ENCODE assay signal across 1 cellular context in the genomic region with DNA sequence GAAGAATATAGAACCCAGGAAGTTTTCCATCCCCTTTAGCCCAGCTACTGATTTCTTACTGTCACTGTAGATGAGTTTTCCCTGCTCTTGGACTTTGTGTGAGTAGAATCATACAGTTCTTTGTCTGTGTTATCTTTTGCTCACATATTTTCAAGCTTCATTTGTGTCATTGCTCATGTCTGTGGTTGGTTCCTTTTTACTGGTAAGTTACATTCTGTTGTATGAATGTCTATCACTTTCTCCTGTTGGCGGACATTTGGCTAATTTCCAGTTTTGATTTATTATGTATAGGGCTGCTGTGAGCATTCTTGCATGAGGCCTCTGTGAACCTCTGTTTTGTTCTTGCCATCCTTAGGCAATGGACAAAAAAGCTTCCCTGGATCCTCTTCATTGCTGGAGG.
TF ChIP-seq lines count a peak whose summit lies in the region.

No MANE protein-coding gene starts in this region.

TF ChIP-seq in K562, 482 proteins besides CTCF, POLR2A, EP300 and RAD21 (continued from another document):
- TF ChIP-seq TCF3 (CRISPR knock-in tag; IDR thresholded peaks at IDR 0.05) (peak; percentile 68), PHF8 (IDR thresholded peaks at IDR 0.05; ENCODE audit: borderline replicate concordance, low read length) (no peak), WHSC1 (IDR thresholded peaks at IDR 0.05; ENCODE audit: low read length) (no peak), EWSR1 (IDR thresholded peaks at IDR 0.05; ENCODE audit: borderline replicate concordance, low read depth, partially characterized antibody) (no peak), ZNF444 (CRISPR knock-in tag; IDR thresholded peaks at IDR 0.05) (no peak), SMARCA4 (IDR thresholded peaks at IDR 0.05) (peak; percentile 23; the same call in 1 of the 2 replicates), NFIC (IDR thresholded peaks at IDR 0.05) (peak; percentile 86), HIVEP1 (CRISPR knock-in tag; IDR thresholded peaks at IDR 0.05) (no peak), ZNF121 (CRISPR knock-in tag; conservative IDR thresholded peaks at IDR 0.05) (no peak), SOX6 (IDR thresholded peaks at IDR 0.05) (peak; percentile 71), PRMT5 (CRISPR knock-in tag; IDR thresholded peaks at IDR 0.05) (no peak), KLF16 (IDR thresholded peaks at IDR 0.05) (no peak), CBFA2T3 (IDR thresholded peaks at IDR 0.05) (peak; percentile 73), ELF4 (CRISPR knock-in tag; IDR thresholded peaks at IDR 0.05) (no peak), DPF2 (IDR thresholded peaks at IDR 0.05) (peak; percentile 44; the same call in 1 of the 2 replicates), DIDO1 (tag; IDR thresholded peaks at IDR 0.05; ENCODE audit: low read depth) (no peak), TRIM24 (IDR thresholded peaks at IDR 0.05) (no peak), NFATC3 (IDR thresholded peaks at IDR 0.05) (no peak), BACH1 (tag; IDR thresholded peaks at IDR 0.05) (no peak), PHTF2 (CRISPR knock-in tag; IDR thresholded peaks at IDR 0.05) (no peak)
- TF ChIP-seq, protein P1, sequence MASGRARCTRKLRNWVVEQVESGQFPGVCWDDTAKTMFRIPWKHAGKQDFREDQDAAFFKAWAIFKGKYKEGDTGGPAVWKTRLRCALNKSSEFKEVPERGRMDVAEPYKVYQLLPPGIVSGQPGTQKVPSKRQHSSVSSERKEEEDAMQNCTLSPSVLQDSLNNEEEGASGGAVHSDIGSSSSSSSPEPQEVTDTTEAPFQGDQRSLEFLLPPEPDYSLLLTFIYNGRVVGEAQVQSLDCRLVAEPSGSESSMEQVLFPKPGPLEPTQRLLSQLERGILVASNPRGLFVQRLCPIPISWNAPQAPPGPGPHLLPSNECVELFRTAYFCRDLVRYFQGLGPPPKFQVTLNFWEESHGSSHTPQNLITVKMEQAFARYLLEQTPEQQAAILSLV (tag; IDR thresholded peaks at IDR 0.05), result no peak
- TF ChIP-seq, protein P2, sequence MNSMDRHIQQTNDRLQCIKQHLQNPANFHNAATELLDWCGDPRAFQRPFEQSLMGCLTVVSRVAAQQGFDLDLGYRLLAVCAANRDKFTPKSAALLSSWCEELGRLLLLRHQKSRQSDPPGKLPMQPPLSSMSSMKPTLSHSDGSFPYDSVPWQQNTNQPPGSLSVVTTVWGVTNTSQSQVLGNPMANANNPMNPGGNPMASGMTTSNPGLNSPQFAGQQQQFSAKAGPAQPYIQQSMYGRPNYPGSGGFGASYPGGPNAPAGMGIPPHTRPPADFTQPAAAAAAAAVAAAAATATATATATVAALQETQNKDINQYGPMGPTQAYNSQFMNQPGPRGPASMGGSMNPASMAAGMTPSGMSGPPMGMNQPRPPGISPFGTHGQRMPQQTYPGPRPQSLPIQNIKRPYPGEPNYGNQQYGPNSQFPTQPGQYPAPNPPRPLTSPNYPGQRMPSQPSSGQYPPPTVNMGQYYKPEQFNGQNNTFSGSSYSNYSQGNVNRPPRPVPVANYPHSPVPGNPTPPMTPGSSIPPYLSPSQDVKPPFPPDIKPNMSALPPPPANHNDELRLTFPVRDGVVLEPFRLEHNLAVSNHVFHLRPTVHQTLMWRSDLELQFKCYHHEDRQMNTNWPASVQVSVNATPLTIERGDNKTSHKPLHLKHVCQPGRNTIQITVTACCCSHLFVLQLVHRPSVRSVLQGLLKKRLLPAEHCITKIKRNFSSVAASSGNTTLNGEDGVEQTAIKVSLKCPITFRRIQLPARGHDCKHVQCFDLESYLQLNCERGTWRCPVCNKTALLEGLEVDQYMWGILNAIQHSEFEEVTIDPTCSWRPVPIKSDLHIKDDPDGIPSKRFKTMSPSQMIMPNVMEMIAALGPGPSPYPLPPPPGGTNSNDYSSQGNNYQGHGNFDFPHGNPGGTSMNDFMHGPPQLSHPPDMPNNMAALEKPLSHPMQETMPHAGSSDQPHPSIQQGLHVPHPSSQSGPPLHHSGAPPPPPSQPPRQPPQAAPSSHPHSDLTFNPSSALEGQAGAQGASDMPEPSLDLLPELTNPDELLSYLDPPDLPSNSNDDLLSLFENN (IDR thresholded peaks at IDR 0.05; ENCODE audit: low read depth in 2 of 2, low read length in 2 of 2), result no peak
- TF ChIP-seq, protein P3, sequence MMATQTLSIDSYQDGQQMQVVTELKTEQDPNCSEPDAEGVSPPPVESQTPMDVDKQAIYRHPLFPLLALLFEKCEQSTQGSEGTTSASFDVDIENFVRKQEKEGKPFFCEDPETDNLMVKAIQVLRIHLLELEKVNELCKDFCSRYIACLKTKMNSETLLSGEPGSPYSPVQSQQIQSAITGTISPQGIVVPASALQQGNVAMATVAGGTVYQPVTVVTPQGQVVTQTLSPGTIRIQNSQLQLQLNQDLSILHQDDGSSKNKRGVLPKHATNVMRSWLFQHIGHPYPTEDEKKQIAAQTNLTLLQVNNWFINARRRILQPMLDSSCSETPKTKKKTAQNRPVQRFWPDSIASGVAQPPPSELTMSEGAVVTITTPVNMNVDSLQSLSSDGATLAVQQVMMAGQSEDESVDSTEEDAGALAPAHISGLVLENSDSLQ (IDR thresholded peaks at IDR 0.05), result peak; percentile 80
- TF ChIP-seq, protein P4, sequence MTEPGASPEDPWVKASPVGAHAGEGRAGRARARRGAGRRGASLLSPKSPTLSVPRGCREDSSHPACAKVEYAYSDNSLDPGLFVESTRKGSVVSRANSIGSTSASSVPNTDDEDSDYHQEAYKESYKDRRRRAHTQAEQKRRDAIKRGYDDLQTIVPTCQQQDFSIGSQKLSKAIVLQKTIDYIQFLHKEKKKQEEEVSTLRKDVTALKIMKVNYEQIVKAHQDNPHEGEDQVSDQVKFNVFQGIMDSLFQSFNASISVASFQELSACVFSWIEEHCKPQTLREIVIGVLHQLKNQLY (CRISPR knock-in tag; conservative IDR thresholded peaks at IDR 0.05), result no peak
